Comparison of ENCODE assay signal across 20 cellular contexts in the genomic region with DNA sequence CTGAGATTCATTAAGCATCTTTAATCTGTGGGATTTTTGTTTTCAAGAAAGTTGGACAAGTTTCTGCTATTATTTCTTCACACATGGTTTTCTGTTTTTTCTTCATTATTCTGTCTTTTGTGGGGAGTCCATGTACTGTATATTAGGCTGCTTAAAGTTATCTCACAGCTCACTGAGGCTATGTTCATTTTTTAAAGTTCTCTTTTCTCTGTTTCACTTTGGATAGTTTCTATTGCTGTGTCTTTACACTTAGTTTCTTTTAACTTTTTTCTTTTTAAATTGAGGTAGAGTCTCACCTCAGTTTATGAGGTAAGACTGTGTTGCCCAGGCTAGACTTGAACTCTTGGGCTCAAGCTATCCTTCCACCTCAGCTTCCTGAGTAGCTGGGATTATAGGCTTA. TPM values are rescaled to one million over a fixed set of nuclear protein-coding genes. Genes with fewer than 3 reads are reported as not detected.
"Had no signal": no experiment of that assay in that cellular context is flagged by ENCODE, and none has a peak within 500 bp of the region (broad histone marks: within the 10 kb centered on the region; RNA-seq: fewer than 3 reads in every experiment).

No MANE protein-coding gene starts in this region.

- ATAC-seq: activated T-cell treated with anti-CD3 and anti-CD28 coated beads, Interleukin-2, amount 50 U/mL, for 72 hours; left colon; mucosa of descending colon; right lobe of liver; stimulated activated effector memory CD8-positive, alpha-beta T cell treated with anti-CD3 and anti-CD28 coated beads, Interleukin-12 subunit alpha, Interleukin-12 subunit beta, amount 100 ng/mL, for 72 hours had no signal

- H3K27ac ChIP-seq: ascending aorta, brain microvascular endothelial cell, parathyroid adenoma, right lobe of liver, skin epidermis, uterus had no signal

- DNase-seq: activated B cell treated with CpG ODN at 0.5 μM for 24 hours; activated CD4-positive, alpha-beta memory T cell treated with anti-CD3 and anti-CD28 coated beads for 36 hours; activated CD4-positive, alpha-beta T cell treated with anti-CD3 and anti-CD28 coated beads for 4 hours; activated effector memory CD4-positive, alpha-beta T cell treated with anti-CD3 and anti-CD28 coated beads, Interleukin-2, amount 50 U/mL, for 16 hours; activated T-cell treated with anti-CD3 and anti-CD28 coated beads, Interleukin-2, amount 50 U/mL, for 72 hours; brain microvascular endothelial cell; effector CD4-positive, alpha-beta T cell; left colon; mesenchymal stem cell; mucosa of descending colon; nephron progenitor cell; right lobe of liver; stimulated activated CD4-positive, alpha-beta T cell treated with anti-CD3 and anti-CD28 coated beads, Interleukin-1b, Interleukin-23, amount 100 ng/mL, for 48 hours; T1000; trophoblast cell; uterus had no signal

- H3K4me3 ChIP-seq: ascending aorta, mucosa of descending colon, right lobe of liver, skin epidermis, uterus had no signal

- H3K9me3 ChIP-seq: ascending aorta, mucosa of descending colon, right lobe of liver, uterus had no signal

- H3K27me3 ChIP-seq: ascending aorta, brain microvascular endothelial cell, right lobe of liver, uterus had no signal

- H3K4me1 ChIP-seq: ascending aorta, parathyroid adenoma, right lobe of liver, uterus had no signal

- H3K36me3 ChIP-seq: ascending aorta, brain microvascular endothelial cell, right lobe of liver, uterus had no signal

RNA-seq across cellular contexts. Expression of gene OSBPL6, which starts 8.6 kb away (rescaled TPM):
- total RNA-seq: activated B cell treated with CpG ODN at 0.5 μM for 24 hours had no signal
